ENCODE assay signal across 3 cellular contexts in the genomic region with DNA sequence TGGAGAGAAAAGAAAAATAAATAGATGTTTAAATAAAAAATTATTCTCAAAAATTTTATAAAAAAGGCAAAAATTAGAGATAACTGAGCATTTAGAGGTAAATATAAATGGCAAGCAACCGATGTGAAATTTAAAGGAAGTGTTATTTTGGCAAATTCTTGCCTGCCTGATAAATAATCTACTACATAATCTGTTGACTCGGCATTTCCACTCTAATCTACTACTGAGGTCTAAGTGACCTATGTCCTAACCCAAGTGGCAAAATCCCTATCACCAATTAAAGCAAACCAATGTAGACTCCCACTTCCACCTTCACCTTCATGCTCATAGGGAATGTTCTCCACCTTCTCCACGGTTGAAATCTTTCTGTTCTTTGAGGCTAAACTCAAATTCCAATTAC.
TF ChIP-seq lines count a peak whose summit lies in the region.

No MANE protein-coding gene starts in this region.

TF ChIP-seq in HepG2, 621 proteins besides CTCF, POLR2A, EP300 and RAD21:
- TF ChIP-seq ZNF652 (CRISPR knock-in tag; IDR thresholded peaks at IDR 0.05; ENCODE audit: borderline replicate concordance, low read depth) (no peak), MAFF (IDR thresholded peaks at IDR 0.05; ENCODE audit: low read depth, low read length) (peak; percentile 54), MAFK (conservative IDR thresholded peaks at IDR 0.05 in 1 of 2, IDR thresholded peaks at IDR 0.05 in 1 of 2; ENCODE audit: low read length in 2 of 2) (peak; percentile 33 to 73; a peak in 3 of 4 replicates)

TF ChIP-seq in IMR-90, 13 proteins besides CTCF, POLR2A, EP300 and RAD21:
- no peak for TF ChIP-seq CEBPB (IDR thresholded peaks at IDR 0.05; ENCODE audit: low read depth, low read length)
- TF ChIP-seq, protein P1, sequence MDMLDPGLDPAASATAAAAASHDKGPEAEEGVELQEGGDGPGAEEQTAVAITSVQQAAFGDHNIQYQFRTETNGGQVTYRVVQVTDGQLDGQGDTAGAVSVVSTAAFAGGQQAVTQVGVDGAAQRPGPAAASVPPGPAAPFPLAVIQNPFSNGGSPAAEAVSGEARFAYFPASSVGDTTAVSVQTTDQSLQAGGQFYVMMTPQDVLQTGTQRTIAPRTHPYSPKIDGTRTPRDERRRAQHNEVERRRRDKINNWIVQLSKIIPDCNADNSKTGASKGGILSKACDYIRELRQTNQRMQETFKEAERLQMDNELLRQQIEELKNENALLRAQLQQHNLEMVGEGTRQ (IDR thresholded peaks at IDR 0.05; ENCODE audit: low read depth, low read length), result no peak
- TF ChIP-seq MAFK (IDR thresholded peaks at IDR 0.05; ENCODE audit: low read depth, low read length), result peak; percentile 89
- TF ChIP-seq RFX5 (IDR thresholded peaks at IDR 0.05; ENCODE audit: low read depth, low read length), result no peak
- no peak for TF ChIP-seq FOS (IDR thresholded peaks at IDR 0.05; ENCODE audit: low read depth, low read length)
- TF ChIP-seq SMC3 (IDR thresholded peaks at IDR 0.05; ENCODE audit: low read depth, low read length), result no peak
TF ChIP-seq in IMR-90: peak in this region for 1.

TF ChIP-seq in H1, 55 proteins besides CTCF, POLR2A, EP300 and RAD21:
- TF ChIP-seq, protein P2, sequence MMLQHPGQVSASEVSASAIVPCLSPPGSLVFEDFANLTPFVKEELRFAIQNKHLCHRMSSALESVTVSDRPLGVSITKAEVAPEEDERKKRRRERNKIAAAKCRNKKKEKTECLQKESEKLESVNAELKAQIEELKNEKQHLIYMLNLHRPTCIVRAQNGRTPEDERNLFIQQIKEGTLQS (IDR thresholded peaks at IDR 0.05; ENCODE audit: insufficient read depth, low read depth, low read length), result no peak
- no peak for TF ChIP-seq JUND (IDR thresholded peaks at IDR 0.05; ENCODE audit: low read length)
- TF ChIP-seq ZNF274 (IDR thresholded peaks at IDR 0.05; ENCODE audit: borderline replicate concordance, extremely low read depth, low read length), result no peak
- no peak for TF ChIP-seq KDM1A (IDR thresholded peaks at IDR 0.05; ENCODE audit: borderline replicate concordance, low read length)
- TF ChIP-seq MAFK (IDR thresholded peaks at IDR 0.05; ENCODE audit: low read depth, low read length), result peak; percentile 43; the same call in 1 of the 2 replicates
